ENCODE assay signal across 9 cellular contexts in the genomic region with DNA sequence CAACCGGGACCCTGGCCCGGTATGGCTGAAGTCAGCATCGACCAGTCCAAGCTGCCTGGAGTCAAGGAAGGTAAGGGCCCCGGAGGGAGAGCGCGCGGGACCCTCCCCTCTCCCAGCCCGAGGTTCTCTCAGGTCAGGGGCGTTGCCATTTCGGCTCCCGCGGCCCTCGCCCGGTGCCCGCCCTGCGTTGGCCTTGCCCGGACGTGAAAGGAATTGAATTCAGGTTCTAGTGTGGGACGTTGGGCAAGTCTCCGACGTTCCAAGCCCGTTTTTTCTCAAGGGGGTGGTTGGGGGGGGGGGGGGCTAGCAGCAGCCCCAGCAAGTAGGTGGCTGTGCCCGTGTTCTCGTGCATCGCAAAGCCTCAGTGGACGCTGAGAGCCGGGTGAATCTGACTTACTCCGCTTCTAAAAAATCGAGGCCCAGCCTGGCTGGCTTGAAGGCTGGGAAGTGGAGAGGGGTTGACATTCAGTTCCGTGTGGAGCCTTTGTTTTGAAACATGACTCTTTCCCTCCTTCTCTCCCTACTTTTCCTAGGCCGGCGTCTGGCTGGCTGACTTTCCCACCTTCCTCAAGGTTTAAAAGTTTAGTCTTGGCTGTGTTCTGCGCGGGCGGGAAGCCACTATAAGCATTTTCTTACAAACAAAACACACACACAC. TPM values are rescaled to one million over a fixed set of nuclear protein-coding genes. Genes with fewer than 3 reads are reported as not detected.
DNase-seq lines count a peak whose midpoint lies in the region; ATAC-seq, FAIRE-seq and TF ChIP-seq lines count a peak whose summit lies in the region.
"Had no signal": no experiment of that assay in that cellular context is flagged by ENCODE, and none has a peak within 500 bp of the region (broad histone marks: within the 10 kb centered on the region; RNA-seq: fewer than 3 reads in every experiment).

No MANE protein-coding gene starts in this region.

- peak; percentile 71 for DNase-seq in DMS79 treated with DMSO at 0.1 percent for 48 hours (lab: John Stamatoyannopoulos, UW)
- peak; percentile 58 for DNase-seq in RPMI8226
- DNase-seq in cardiac fibroblast (ENCODE audit: low read depth in 2 of 2): peak; percentile 63 to 65
- no peak for DNase-seq in keratinocyte (ENCODE audit: low read depth, low spot score)
- peak; percentile 85 for DNase-seq in spleen
- DNase-seq in GF-D8 (lab: John Stamatoyannopoulos, UW): no peak

- no peaks in the 10 kb centered on the region for H3K9me1 ChIP-seq in keratinocyte (ENCODE audit: control insufficient read depth, extremely low read depth, insufficient read depth, low read length)

- peak; percentile 23 for ATAC-seq in GM19452 (IDR thresholded peaks at IDR 0.05; ENCODE audit: unreplicated experiment)
- ATAC-seq in HG03442 (IDR thresholded peaks at IDR 0.05; ENCODE audit: unreplicated experiment): peak; percentile 24

- peak overlapping the region; percentile 91 for H3K9ac ChIP-seq in keratinocyte (ENCODE audit: control insufficient read depth, extremely low read depth, insufficient read depth, low read length)

- no peak for TF ChIP-seq CTCF in cardiac fibroblast (IDR thresholded peaks at IDR 0.05; ENCODE audit: low read depth, low read length)
- TF ChIP-seq CTCF in keratinocyte (optimal IDR thresholded peaks at IDR 0.05 in 1 of 3, IDR thresholded peaks at IDR 0.05 in 1 of 3, conservative IDR thresholded peaks at IDR 0.05 in 1 of 3; ENCODE audit: extremely low read depth in 1 of 3, insufficient read depth in 2 of 3, low read length in 3 of 3): no peak
- TF ChIP-seq CTCF in spleen (IDR thresholded peaks at IDR 0.05 in 8 of 11, conservative IDR thresholded peaks at IDR 0.05 in 3 of 11): peak in 1 of 11 experiments; percentile 5

- peak overlapping the region; percentile 91 for H3K4me2 ChIP-seq in keratinocyte (ENCODE audit: control insufficient read depth, extremely low read depth, insufficient read depth, low read depth, low read length)

- whole genome bisulfite sequencing in spleen, 5 donors: 2 to 9% (median 3%) methylated on average over 14 to 35 of the region's 35 CpGs

- peaks cover 53% of the 10 kb centered on the region for H3K79me2 ChIP-seq in keratinocyte (ENCODE audit: control insufficient read depth, insufficient read depth, low read length)

- H3K27me3 ChIP-seq in keratinocyte (ENCODE audit: control insufficient read depth, extremely low read depth, insufficient read depth, low read length) (no peaks in the 10 kb centered on the region), spleen (replicated peaks in 1 of 7) (peaks cover 0 to 10% (median 0%) of the 10 kb centered on the region in 7 donors)

- TF ChIP-seq POLR2A in spleen (IDR thresholded peaks at IDR 0.05): no peak

- no peaks in the 10 kb centered on the region for H3K9me3 ChIP-seq in keratinocyte (ENCODE audit: control insufficient read depth, low read depth, low read length)
- no peaks in the 10 kb centered on the region for H3K9me3 ChIP-seq in spleen

- dilution Hi-C loops in keratinocyte (cut with MboI; ENCODE audit: extremely low pct_ligation_motif_present, low sequenced_read_pairs): no loop called here

- H2AFZ ChIP-seq in keratinocyte (ENCODE audit: control insufficient read depth, low read length): peak overlapping the region; percentile 72

- H3K27ac ChIP-seq in keratinocyte (ENCODE audit: control insufficient read depth, insufficient read depth, low read length): peak overlapping the region; percentile 90
- peak overlapping the region; percentile 93 to 98 (median 96) for H3K27ac ChIP-seq in spleen

- peaks cover 16% of the 10 kb centered on the region for H3K4me1 ChIP-seq in keratinocyte (ENCODE audit: control insufficient read depth, extremely low read depth, insufficient read depth, low read length)
- peaks cover 19 to 65% (median 55%) of the 10 kb centered on the region in 6 donors for H3K4me1 ChIP-seq in spleen

- H3K36me3 ChIP-seq in keratinocyte (ENCODE audit: control insufficient read depth in 2 of 2, extremely low read depth in 1 of 2, insufficient read depth in 2 of 2, low read length in 2 of 2): no peaks in the 10 kb centered on the region
- no peaks in the 10 kb centered on the region for H3K36me3 ChIP-seq in spleen

- intact Hi-C loops in spleen (cut with DNase I; ENCODE audit: low total_unique reads): loop anchor here (10.0 kb wide), 1 partner anchor 65 kb away; no protein-coding TSS in a partner anchor

- peak overlapping the region; percentile 78 to 83 for H3K4me3 ChIP-seq in cardiac fibroblast (replicated peaks in 1 of 2; ENCODE audit: low read depth in 2 of 2, low read length in 2 of 2)
- H3K4me3 ChIP-seq in keratinocyte (ENCODE audit: control insufficient read depth in 2 of 3, extremely low read depth in 1 of 3, insufficient read depth in 2 of 3, low read depth in 1 of 3, low read length in 3 of 3): peak overlapping the region; percentile 88 to 95 (median 89)
- peak overlapping the region; percentile 51 to 90 (median 64) for H3K4me3 ChIP-seq in spleen

- FAIRE-seq in keratinocyte (lab: Jason Lieb, UNC): no peak

- no peaks in the 10 kb centered on the region for H4K20me1 ChIP-seq in keratinocyte (ENCODE audit: control insufficient read depth, extremely low read depth, insufficient read depth, low read length)

RNA-seq across cellular contexts. Expression of a gene that starts 0.5 kb away (rescaled TPM):
- not detected in 3 replicates for polyA plus RNA-seq in keratinocyte
- not detected for polyA plus RNA-seq in keratinocyte (2011; ENCODE audit: low read depth)
- 0.06 TPM in 1 of 2 replicates, not detected in the other for polyA plus RNA-seq in keratinocyte (2011; cell fraction: cytosol; rRNA removed)
- polyA plus RNA-seq in keratinocyte (2011; cell fraction: nucleus; rRNA removed): 0.22 and 0.28 TPM in 2 replicates
- 0.10 TPM in 1 of 2 replicates, not detected in the other for polyA plus RNA-seq in keratinocyte (2012; ENCODE audit: low replicate concordance)
- polyA minus RNA-seq in keratinocyte: not detected in 3 replicates
- not detected for polyA minus RNA-seq in keratinocyte (2011; cell fraction: cytosol; rRNA and poly(A)+ RNA removed)
- polyA minus RNA-seq in keratinocyte (2011; cell fraction: nucleus; rRNA and poly(A)+ RNA removed): not detected in 2 replicates
- 1 to 10 TPM in 3 of 7 donors, under 1 TPM in 3, not detected in 1; 0.25 to 3.2 (median 1.1) TPM for total RNA-seq in spleen
- polyA plus RNA-seq in spleen: under 1 TPM; 0.20 to 0.54 (median 0.29) TPM
- total RNA-seq: dermis microvascular lymphatic vessel endothelial cell had no signal

RNA-seq across cellular contexts. Expression of a gene that starts 0.6 kb away (rescaled TPM):
- polyA plus RNA-seq in keratinocyte (41.1 to 54.8 TPM (median 43.7 TPM) in 3 replicates), spleen (10 to 100 TPM; 42.5 to 57.7 (median 42.7) TPM)
- polyA plus RNA-seq in keratinocyte (2011; ENCODE audit: low read depth): 138 TPM
- polyA plus RNA-seq in keratinocyte (2011; cell fraction: cytosol; rRNA removed): 48.6 and 68.7 TPM in 2 replicates
- polyA plus RNA-seq in keratinocyte (2011; cell fraction: nucleus; rRNA removed): 50.4 and 61.9 TPM in 2 replicates
- polyA plus RNA-seq in keratinocyte (2012; ENCODE audit: low replicate concordance): 40.8 and 42.9 TPM in 2 replicates
- polyA minus RNA-seq in keratinocyte: 7.0 to 39.0 TPM (median 24.9 TPM) in 3 replicates
- polyA minus RNA-seq in keratinocyte (2011; cell fraction: cytosol; rRNA and poly(A)+ RNA removed): 49.5 TPM
- 39.3 and 67.6 TPM in 2 replicates for polyA minus RNA-seq in keratinocyte (2011; cell fraction: nucleus; rRNA and poly(A)+ RNA removed)
- total RNA-seq in spleen: 100 to 1,000 TPM; 100 to 167 (median 117) TPM

Comparison
In these comparisons a context has a peak if more than half of its experiments do, and no peak if none do; other contexts are left out.
1. DNase-seq: peak in DMS79 treated with DMSO at 0.1 percent for 48 hours (single experiment), RPMI8226 (single experiment), cardiac fibroblast (2 of 2) and spleen (single experiment); none in keratinocyte (single experiment) and GF-D8 (single experiment).
2. Peak in every context shown above with its lines, with median percentiles within 50 percentile points of each other: H3K4me3 ChIP-seq.